ENCODE assay signal across 15 cellular contexts in the genomic region with DNA sequence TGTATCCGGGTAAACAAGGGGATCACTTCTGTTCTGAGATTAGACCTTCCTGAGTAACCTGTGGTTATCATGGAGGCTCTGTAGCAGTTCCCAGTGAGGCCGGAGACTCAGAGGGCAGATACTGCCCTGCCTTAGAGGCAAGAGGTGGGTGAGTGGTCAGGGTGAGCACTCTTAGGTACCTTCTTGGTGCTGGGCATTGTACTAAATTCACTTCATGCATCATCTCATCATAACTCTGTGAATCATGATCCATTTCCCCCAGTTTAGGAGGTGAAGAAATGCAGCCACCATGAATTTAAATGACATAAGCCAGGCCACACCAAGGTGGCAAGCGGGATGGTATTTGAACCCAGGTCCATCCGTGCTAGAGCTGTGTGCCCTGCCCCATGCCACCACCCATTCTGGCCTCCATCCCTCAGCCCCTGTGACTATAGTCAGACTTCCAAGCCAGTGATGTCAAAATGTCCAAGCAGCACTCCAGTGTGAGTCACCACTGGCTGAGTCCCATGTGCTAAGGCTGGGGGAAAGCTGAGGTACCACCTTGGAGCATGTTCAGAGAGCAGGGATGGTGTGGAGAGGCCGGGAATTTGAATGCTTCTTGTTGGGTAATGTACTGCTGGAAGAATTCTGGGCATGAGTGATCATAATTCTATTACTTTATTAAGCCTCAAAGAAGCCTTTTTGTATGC.
DNase-seq lines count a peak whose midpoint lies in the region; ATAC-seq and TF ChIP-seq lines count a peak whose summit lies in the region.
"Had no signal": no experiment of that assay in that cellular context is flagged by ENCODE, and none has a peak within 500 bp of the region (broad histone marks: within the 10 kb centered on the region; RNA-seq: fewer than 3 reads in every experiment).

No MANE protein-coding gene starts in this region.

- TF ChIP-seq POLR2A in gastrocnemius medialis (IDR thresholded peaks at IDR 0.05), result no peak
- TF ChIP-seq POLR2A in tibial nerve (IDR thresholded peaks at IDR 0.05), result no peak

- intact Hi-C loops in gastrocnemius medialis (cut with DNase I; ENCODE audit: low total_unique reads), result no loop called here
- intact Hi-C loops in aorta (cut with DNase I), result no loop called here

- no peaks in the 10 kb centered on the region for H3K9me3 ChIP-seq in gastrocnemius medialis
- H3K9me3 ChIP-seq in tibial nerve, result no peaks in the 10 kb centered on the region
- no peaks in the 10 kb centered on the region for H3K9me3 ChIP-seq in aorta (ENCODE audit: control insufficient read depth, low read length)

- H3K36me3 ChIP-seq in gastrocnemius medialis (no peaks in the 10 kb centered on the region), tibial nerve (no peaks in the 10 kb centered on the region), aorta (ENCODE audit: control insufficient read depth in 1 of 2, insufficient read depth in 2 of 2, low read length in 1 of 2) (no peaks in the 10 kb centered on the region)

- peak; percentile 33 for DNase-seq in AG08396 (ENCODE audit: low spot score)
- DNase-seq in M059J (ENCODE audit: low read depth), result peak; percentile 38
- DNase-seq in fibroblast of mammary gland (ENCODE audit: low read depth), result peak; percentile 59
- peak in 1 of 2 donors; percentile 46 for DNase-seq in gastrocnemius medialis
- DNase-seq in NCI-H226, result no peak
- DNase-seq in tibial nerve (ENCODE audit: low spot score in 2 of 2), result no peak
- DNase-seq in aorta, result no peak
- DNase-seq: CD4-positive, alpha-beta T cell; DMS79 treated with DMSO at 0.1 percent for 48 hours; GF-D8; NCI-H1930; NCI-H2171; NCI-H510A treated with DMSO at 0.1 percent for 48 hours had no signal

- H3K27ac ChIP-seq in gastrocnemius medialis (no peak overlapping the region), tibial nerve (no peak overlapping the region), aorta (ENCODE audit: low read depth in 1 of 2, low read length in 2 of 2) (no peak overlapping the region)

- H3K4me3 ChIP-seq in fibroblast of mammary gland (ENCODE audit: control insufficient read depth, low read depth, low read length) (no peak overlapping the region), gastrocnemius medialis (no peak overlapping the region), tibial nerve (no peak overlapping the region), aorta (ENCODE audit: low read length in 2 of 2) (no peak overlapping the region)

- TF ChIP-seq EP300 in tibial nerve (IDR thresholded peaks at IDR 0.05), result no peak

- H3K4me1 ChIP-seq in gastrocnemius medialis, result no peaks in the 10 kb centered on the region
- H3K4me1 ChIP-seq in tibial nerve, result no peaks in the 10 kb centered on the region
- H3K4me1 ChIP-seq in aorta (ENCODE audit: control insufficient read depth in 1 of 2, insufficient read depth in 2 of 2, low read length in 2 of 2), result no peaks in the 10 kb centered on the region

- in situ Hi-C loops in gastrocnemius medialis (cut with MboI; ENCODE audit: low sequenced_read_pairs in 4 of 4), result no loop called here

- 84 to 85% methylated on average over 5 of the region's 5 CpGs for WGBS in tibial nerve, 2 donors
- 64% methylated on average over 5 of the region's 5 CpGs for WGBS in aorta, 2 donors

- ATAC-seq in gastrocnemius medialis (peak; percentile 56 to 83), aorta (ENCODE audit: low FRiP score) (no peak), GM21381 (IDR thresholded peaks at IDR 0.05; ENCODE audit: unreplicated experiment) (no peak)
- ATAC-seq: HepG2 had no signal

- TF ChIP-seq CTCF in fibroblast of mammary gland (conservative IDR thresholded peaks at IDR 0.05; ENCODE audit: control insufficient read depth, insufficient read depth, low read depth, low read length) (no peak), gastrocnemius medialis (IDR thresholded peaks at IDR 0.05 in 4 of 5, conservative IDR thresholded peaks at IDR 0.05 in 1 of 5) (no peak), tibial nerve (IDR thresholded peaks at IDR 0.05) (no peak)

- H3K27me3 ChIP-seq in gastrocnemius medialis (no peaks in the 10 kb centered on the region), tibial nerve (no peaks in the 10 kb centered on the region), aorta (ENCODE audit: control insufficient read depth in 1 of 2, insufficient read depth in 2 of 2, low read length in 1 of 2) (no peaks in the 10 kb centered on the region)

Comparison
In these comparisons a context has a peak if more than half of its experiments do, and no peak if none do; other contexts are left out.
1. DNase-seq: peak in AG08396 (single experiment), M059J (single experiment) and fibroblast of mammary gland (single experiment); none in NCI-H226 (single experiment), tibial nerve (0 of 2) and aorta (0 of 2).
2. ATAC-seq: peak in gastrocnemius medialis (2 of 2); none in aorta (single experiment) and GM21381 (single experiment).